1 cellular context compared by ENCODE assay signal in the genomic region with DNA sequence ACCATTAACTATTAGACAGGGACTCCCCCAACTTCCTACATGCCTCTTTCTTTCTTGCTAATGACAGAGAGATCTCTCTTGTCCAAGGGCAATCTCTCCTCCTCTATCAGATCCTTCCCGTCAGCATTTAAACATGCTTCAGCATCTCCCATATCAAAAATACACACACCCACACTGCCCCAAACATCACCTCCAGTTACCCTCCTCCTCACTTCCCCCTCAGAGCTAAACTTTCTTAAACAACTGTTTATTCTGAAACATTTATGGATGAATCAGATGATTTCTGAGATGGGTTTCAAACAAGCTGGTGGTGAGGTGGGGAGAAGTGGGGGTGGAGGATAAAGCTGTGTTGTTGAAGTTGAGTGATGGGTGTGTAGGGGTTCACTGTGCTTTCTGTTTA.
TF ChIP-seq lines count a peak whose summit lies in the region.

No MANE protein-coding gene starts in this region.

TF ChIP-seq in HEK293, 187 proteins besides CTCF, POLR2A, EP300 and RAD21 (continued from another document):
- TF ChIP-seq, protein P1, sequence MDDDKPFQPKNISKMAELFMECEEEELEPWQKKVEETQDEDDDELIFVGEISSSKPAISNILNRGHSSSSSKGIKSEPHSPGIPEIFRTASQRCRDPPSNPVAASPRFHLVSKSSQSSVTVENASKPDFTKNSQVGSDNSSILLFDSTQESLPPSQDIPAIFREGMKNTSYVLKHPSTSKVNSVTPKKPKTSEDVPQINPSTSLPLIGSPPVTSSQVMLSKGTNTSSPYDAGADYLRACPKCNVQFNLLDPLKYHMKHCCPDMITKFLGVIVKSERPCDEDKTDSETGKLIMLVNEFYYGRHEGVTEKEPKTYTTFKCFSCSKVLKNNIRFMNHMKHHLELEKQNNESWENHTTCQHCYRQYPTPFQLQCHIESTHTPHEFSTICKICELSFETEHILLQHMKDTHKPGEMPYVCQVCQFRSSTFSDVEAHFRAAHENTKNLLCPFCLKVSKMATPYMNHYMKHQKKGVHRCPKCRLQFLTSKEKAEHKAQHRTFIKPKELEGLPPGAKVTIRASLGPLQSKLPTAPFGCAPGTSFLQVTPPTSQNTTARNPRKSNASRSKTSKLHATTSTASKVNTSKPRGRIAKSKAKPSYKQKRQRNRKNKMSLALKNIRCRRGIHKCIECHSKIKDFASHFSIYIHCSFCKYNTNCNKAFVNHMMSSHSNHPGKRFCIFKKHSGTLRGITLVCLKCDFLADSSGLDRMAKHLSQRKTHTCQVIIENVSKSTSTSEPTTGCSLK (tag by site-specific recombination; IDR thresholded peaks at IDR 0.05) = no peak
- TF ChIP-seq KLF9 (tag by site-specific recombination; IDR thresholded peaks at IDR 0.05; ENCODE audit: low read depth) (no peak), EGR2 (tag by site-specific recombination; IDR thresholded peaks at IDR 0.05; ENCODE audit: low read depth) (peak; percentile 84), ZNF544 (tag by site-specific recombination; IDR thresholded peaks at IDR 0.05) (no peak), ZFHX2 (tag by site-specific recombination; conservative IDR thresholded peaks at IDR 0.05) (peak; percentile 65), ZFP37 (tag by site-specific recombination; IDR thresholded peaks at IDR 0.05) (no peak)
